21 cellular contexts compared by ENCODE assay signal in genomic region chr5:858726-859125, GRCh38. TPM values are rescaled to one million over a fixed set of nuclear protein-coding genes. Genes with fewer than 3 reads are reported as not detected.
"Had no signal": no experiment of that assay in that cellular context is flagged by ENCODE, and none has a peak within 500 bp of the region (broad histone marks: within the 10 kb centered on the region; RNA-seq: fewer than 3 reads in every experiment).

No MANE protein-coding gene starts in this region.

- H3K4me3 ChIP-seq: ascending aorta, breast epithelium, pancreas, sigmoid colon, testis, upper lobe of left lung had no signal

- H3K27ac ChIP-seq: ascending aorta, breast epithelium, pancreas, sigmoid colon, testis, upper lobe of left lung had no signal

- DNase-seq: activated CD4-positive, alpha-beta T cell treated with anti-CD3 and anti-CD28 coated beads, Interleukin-2, amount 10 ng/mL, durations not matched to agents 7 days and 5 days; activated CD8-positive, alpha-beta memory T cell treated with anti-CD3 and anti-CD28 coated beads for 24 hours; activated CD8-positive, alpha-beta memory T cell treated with anti-CD3 and anti-CD28 coated beads, Interleukin-2, amount 50 U/mL, for 48 hours; activated effector memory CD4-positive, alpha-beta T cell treated with anti-CD3 and anti-CD28 coated beads, Interleukin-2, amount 50 U/mL, for 16 hours; activated naive CD4-positive, alpha-beta T cell treated with anti-CD3 and anti-CD28 coated beads, Interleukin-2, amount 50 U/mL, for 16 hours; activated T-cell treated with anti-CD3 and anti-CD28 coated beads, Interleukin-2, amount 50 U/mL, for 48 hours; cerebellar nuclear complex; effector CD8-positive, alpha-beta T cell; immature natural killer cell; pancreas; sigmoid colon; stimulated activated CD4-positive, alpha-beta T cell treated with anti-CD3 and anti-CD28 coated beads, Interleukin-4, amount 100 ng/mL, for 24 hours; T-cell; T-helper 9 cell; testis; upper lobe of left lung had no signal

- ATAC-seq: pancreas; stimulated activated memory B cell treated with anti-CD40 and anti-IgM and Interleukin-4, amounts not matched to agents 10 μg/mL and 1 μg/mL and 100 μg/mL, for 72 hours; T-cell had no signal

- H3K9me3 ChIP-seq: ascending aorta, breast epithelium, pancreas, sigmoid colon, testis, upper lobe of left lung had no signal

- H3K4me1 ChIP-seq: ascending aorta, breast epithelium, pancreas, sigmoid colon, testis, upper lobe of left lung had no signal

- H3K27me3 Mint-ChIP-seq: activated CD4-positive, alpha-beta T cell treated with anti-CD3 and anti-CD28 coated beads, Interleukin-2, amount 10 ng/mL, durations not matched to agents 7 days and 5 days; dendritic cell treated with granulocyte-macrophage colony-stimulating factor and Interleukin-4, amounts not matched to agents 40 ng/mL and 50 ng/mL, for 4 days; memory B cell; stimulated activated memory B cell treated with anti-CD40 and anti-IgM and Interleukin-4, amounts not matched to agents 10 μg/mL and 1 μg/mL and 100 μg/mL, for 72 hours; T-cell had no signal

- H3K9me3 Mint-ChIP-seq: activated CD4-positive, alpha-beta T cell treated with anti-CD3 and anti-CD28 coated beads, Interleukin-2, amount 10 ng/mL, durations not matched to agents 7 days and 5 days; dendritic cell treated with granulocyte-macrophage colony-stimulating factor and Interleukin-4, amounts not matched to agents 40 ng/mL and 50 ng/mL, for 4 days; immature natural killer cell; memory B cell; stimulated activated memory B cell treated with anti-CD40 and anti-IgM and Interleukin-4, amounts not matched to agents 10 μg/mL and 1 μg/mL and 100 μg/mL, for 72 hours; T-cell had no signal

- H3K27me3 ChIP-seq: ascending aorta, breast epithelium, pancreas, testis, upper lobe of left lung had no signal

- H3K4me3 Mint-ChIP-seq: activated CD4-positive, alpha-beta T cell treated with anti-CD3 and anti-CD28 coated beads, Interleukin-2, amount 10 ng/mL, durations not matched to agents 7 days and 5 days; dendritic cell treated with granulocyte-macrophage colony-stimulating factor and Interleukin-4, amounts not matched to agents 40 ng/mL and 50 ng/mL, for 4 days; immature natural killer cell; memory B cell; stimulated activated memory B cell treated with anti-CD40 and anti-IgM and Interleukin-4, amounts not matched to agents 10 μg/mL and 1 μg/mL and 100 μg/mL, for 72 hours; T-cell had no signal

- H3K4me1 Mint-ChIP-seq: activated CD4-positive, alpha-beta T cell treated with anti-CD3 and anti-CD28 coated beads, Interleukin-2, amount 10 ng/mL, durations not matched to agents 7 days and 5 days; stimulated activated memory B cell treated with anti-CD40 and anti-IgM and Interleukin-4, amounts not matched to agents 10 μg/mL and 1 μg/mL and 100 μg/mL, for 72 hours; T-cell had no signal

- H3K27ac Mint-ChIP-seq: activated CD4-positive, alpha-beta T cell treated with anti-CD3 and anti-CD28 coated beads, Interleukin-2, amount 10 ng/mL, durations not matched to agents 7 days and 5 days; dendritic cell treated with granulocyte-macrophage colony-stimulating factor and Interleukin-4, amounts not matched to agents 40 ng/mL and 50 ng/mL, for 4 days; immature natural killer cell; memory B cell; stimulated activated memory B cell treated with anti-CD40 and anti-IgM and Interleukin-4, amounts not matched to agents 10 μg/mL and 1 μg/mL and 100 μg/mL, for 72 hours; T-cell had no signal

- H3K36me3 ChIP-seq: breast epithelium, pancreas had no signal

- FAIRE-seq: pancreas had no signal

RNA-seq across cellular contexts. Expression of gene ZDHHC11, which starts 7.9 kb away (rescaled TPM):
- total RNA-seq: ascending aorta had no signal
- polyA plus RNA-seq: immature natural killer cell had no signal

RNA-seq across cellular contexts. Expression of gene TRIP13, which starts 34.0 kb away (rescaled TPM):
- total RNA-seq: ascending aorta had no signal
